In genomic region chrX:126137899-126138298, GRCh38 we compare ENCODE assay signal across 14 cellular contexts. TPM values are rescaled to one million over a fixed set of nuclear protein-coding genes. Genes with fewer than 3 reads are reported as not detected.
DNase-seq lines count a peak whose midpoint lies in the region; ATAC-seq and TF ChIP-seq lines count a peak whose summit lies in the region.
"Had no signal": no experiment of that assay in that cellular context is flagged by ENCODE, and none has a peak within 500 bp of the region (broad histone marks: within the 10 kb centered on the region; RNA-seq: fewer than 3 reads in every experiment).

No MANE protein-coding gene starts in this region.

- no peak overlapping the region for H3K4ac ChIP-seq in H9 (ENCODE audit: low read depth, low read length)

- H3K9me2 ChIP-seq in OCI-LY7 (ENCODE audit: insufficient read depth, low read length), result no peaks in the 10 kb centered on the region

- no peak for DNase-seq in GM12864 (ENCODE audit: low read depth)
- DNase-seq in H9, result no peak
- DNase-seq in OCI-LY7 (ENCODE audit: low spot score), result peak; percentile 0
- DNase-seq in iPS-NIHi7 (ENCODE audit: extremely low spot score), result peak; percentile 35
- no peak for DNase-seq in CD8-positive, alpha-beta T cell
- no peak for DNase-seq in medulla oblongata (ENCODE audit: extremely low spot score)
- DNase-seq in DMS153 treated with DMSO at 0.1 percent for 48 hours (lab: John Stamatoyannopoulos, UW; ENCODE audit: unreplicated experiment), result no peak
- no peak for DNase-seq in kidney glomerular epithelial cell (lab: John Stamatoyannopoulos, UW)
- DNase-seq: activated B cell treated with CpG ODN at 0.5 μM for 24 hours; activated effector memory CD4-positive, alpha-beta T cell treated with anti-CD3 and anti-CD28 coated beads, Interleukin-2, amount 50 U/mL, for 16 hours; central memory CD4-positive, alpha-beta T cell; midbrain; retina; upper lobe of right lung had no signal

- H3K79me2 ChIP-seq in H9 (ENCODE audit: insufficient read depth, low read length) (no peaks in the 10 kb centered on the region), OCI-LY7 (ENCODE audit: insufficient read depth, low read depth, low read length) (no peaks in the 10 kb centered on the region)

- no peaks in the 10 kb centered on the region; a peak in 2 of 7 replicates for H3K36me3 Mint-ChIP-seq in H9 (ENCODE audit: insufficient read depth in 1 of 3, low read depth in 3 of 3)
- H3K36me3 Mint-ChIP-seq in CD8-positive, alpha-beta T cell, result no peaks in the 10 kb centered on the region

- POLR2A ChIA-PET in OCI-LY7 (lab: Charles Lee), result no interaction called here
- POLR2A ChIA-PET in CD8-positive, alpha-beta T cell (lab: Charles Lee), result no interaction called here

- no peaks in the 10 kb centered on the region for H4K20me1 ChIP-seq in H9 (ENCODE audit: control insufficient read depth, insufficient read depth, insufficient read length)
- H4K20me1 ChIP-seq in OCI-LY7 (ENCODE audit: insufficient read depth, low read length), result no peaks in the 10 kb centered on the region

- no peak overlapping the region for H3K4me3 ChIP-seq in GM12864 (ENCODE audit: low read depth, low read length)
- H3K4me3 ChIP-seq in OCI-LY7 (ENCODE audit: low read depth, low read length, poor library complexity, severe bottlenecking), result no peak overlapping the region
- no peak overlapping the region for H3K4me3 ChIP-seq in CD8-positive, alpha-beta T cell (ENCODE audit: low read depth, low read length)
- H3K4me3 ChIP-seq: upper lobe of right lung had no signal

- H3K9me3 ChIP-seq in H9 (ENCODE audit: control insufficient read depth, low read depth, low read length), result no peaks in the 10 kb centered on the region
- H3K9me3 ChIP-seq in OCI-LY7 (ENCODE audit: low read length), result no peaks in the 10 kb centered on the region
- no peaks in the 10 kb centered on the region for H3K9me3 ChIP-seq in CD8-positive, alpha-beta T cell (ENCODE audit: low read length)
- H3K9me3 ChIP-seq: upper lobe of right lung had no signal

- H2AFZ ChIP-seq in H9 (ENCODE audit: low read length), result no peak overlapping the region
- no peak overlapping the region for H2AFZ ChIP-seq in OCI-LY7 (ENCODE audit: low read length)

- H3K23ac ChIP-seq in H9 (ENCODE audit: insufficient read length, low read depth, low read length), result no peak overlapping the region

- no peak overlapping the region for H3K56ac ChIP-seq in H9 (ENCODE audit: insufficient read length, low read depth, low read length)

- H2AK5ac ChIP-seq in H9 (ENCODE audit: insufficient read length, low read length), result no peak overlapping the region

- no peak overlapping the region for H3K18ac ChIP-seq in H9 (ENCODE audit: insufficient read length, low read depth, low read length)

- H3K23me2 ChIP-seq in H9 (ENCODE audit: insufficient read length, low read depth, low read length, poor library complexity, severe bottlenecking), result no peaks in the 10 kb centered on the region

- H3K79me1 ChIP-seq in H9 (ENCODE audit: insufficient read depth, low read depth, low read length, poor library complexity, severe bottlenecking), result no peaks in the 10 kb centered on the region

- no peaks in the 10 kb centered on the region for H3K4me1 ChIP-seq in H9 (ENCODE audit: insufficient read depth, low read length)
- H3K4me1 ChIP-seq in OCI-LY7 (ENCODE audit: insufficient read depth, low read length, poor library complexity, severe bottlenecking), result no peaks in the 10 kb centered on the region
- H3K4me1 ChIP-seq in CD8-positive, alpha-beta T cell (ENCODE audit: insufficient read depth, low read length), result no peaks in the 10 kb centered on the region
- H3K4me1 ChIP-seq: upper lobe of right lung had no signal

- H2BK5ac ChIP-seq in H9 (ENCODE audit: insufficient read length, low read length), result no peak overlapping the region

- H3K4me2 ChIP-seq in H9 (ENCODE audit: insufficient read depth, insufficient read length, low read length) (no peak overlapping the region), OCI-LY7 (ENCODE audit: low read length) (no peak overlapping the region)

- H3T11ph ChIP-seq in H9 (ENCODE audit: low read length), result no peak overlapping the region

- no peaks in the 10 kb centered on the region for H3K36me3 ChIP-seq in OCI-LY7 (ENCODE audit: insufficient read depth, low read length)
- H3K36me3 ChIP-seq in CD8-positive, alpha-beta T cell (ENCODE audit: insufficient read depth, low read length), result no peaks in the 10 kb centered on the region
- H3K36me3 ChIP-seq: upper lobe of right lung had no signal

- intact Hi-C loops in OCI-LY7 (cut with micrococcal nuclease; ENCODE audit: unreplicated experiment), result no loop called here
- intact Hi-C loops in CD8-positive, alpha-beta T cell (cut with DNase I, micrococcal nuclease), result no loop called here

- no peak overlapping the region for H2BK120ac ChIP-seq in H9 (ENCODE audit: low read depth, low read length, poor library complexity, severe bottlenecking)

- no peak overlapping the region for H2BK15ac ChIP-seq in H9 (ENCODE audit: low read depth, low read length)

- H3K27me3 ChIP-seq in H9 (ENCODE audit: insufficient read depth, low read length), result no peaks in the 10 kb centered on the region
- no peaks in the 10 kb centered on the region for H3K27me3 ChIP-seq in CD8-positive, alpha-beta T cell (ENCODE audit: insufficient read depth, low read length)
- H3K27me3 ChIP-seq: upper lobe of right lung had no signal

- H3K27ac ChIP-seq in H9 (ENCODE audit: insufficient read length, low read depth, low read length) (no peak overlapping the region), OCI-LY7 (ENCODE audit: low read depth, low read length, poor library complexity, severe bottlenecking) (no peak overlapping the region)
- no peak overlapping the region for H3K27ac ChIP-seq in CD8-positive, alpha-beta T cell (ENCODE audit: low read depth, low read length)
- H3K27ac ChIP-seq: upper lobe of right lung had no signal

- no peak overlapping the region for H2BK12ac ChIP-seq in H9 (ENCODE audit: insufficient read length, low read depth, low read length)

- TF ChIP-seq CTCF in GM12864 (IDR thresholded peaks at IDR 0.05; ENCODE audit: low read depth, low read length, missing control alignments), result peak; percentile 19
- peak; percentile 69 for TF ChIP-seq CTCF in H9 (conservative IDR thresholded peaks at IDR 0.05)
- peak; percentile 52 for TF ChIP-seq CTCF in OCI-LY7 (conservative IDR thresholded peaks at IDR 0.05; ENCODE audit: low read length)
- no peak for TF ChIP-seq CTCF in CD8-positive, alpha-beta T cell (IDR thresholded peaks at IDR 0.05)

- H4K5ac ChIP-seq in H9 (ENCODE audit: insufficient read length, low read depth, low read length), result no peak overlapping the region

- no peak overlapping the region for H4K91ac ChIP-seq in H9 (ENCODE audit: insufficient read length, low read depth, low read length)

- H3K4me3 Mint-ChIP-seq in H9, result no peak overlapping the region
- no peak overlapping the region for H3K4me3 Mint-ChIP-seq in CD8-positive, alpha-beta T cell
- H3K4me3 Mint-ChIP-seq: activated B cell treated with CpG ODN at 0.5 μM for 24 hours had no signal

- H3K14ac ChIP-seq in H9 (ENCODE audit: insufficient read depth, low read length), result no peak overlapping the region

- WGBS in H9 (ENCODE audit: extremely low coverage, insufficient read length, low lambda C conversion rate), result no CpG with 5 or more reads among the region's 1 CpG

- CTCF ChIA-PET in OCI-LY7 (lab: Charles Lee; ENCODE audit: unreplicated experiment), result no interaction called here
- CTCF ChIA-PET in CD8-positive, alpha-beta T cell (lab: Charles Lee), result no interaction called here

- no TSS peak for BruUV-seq in OCI-LY7 (replicated peaks; lab: Mats Ljungman, UMichigan)

- H3K9ac ChIP-seq in H9 (ENCODE audit: extremely low read depth, insufficient read length, low read length), result no peak overlapping the region

- peaks cover 7 to 8% of the 10 kb centered on the region in 2 experiments for H3K4me1 Mint-ChIP-seq in H9
- H3K4me1 Mint-ChIP-seq in CD8-positive, alpha-beta T cell (ENCODE audit: low read depth), result no peaks in the 10 kb centered on the region
- H3K4me1 Mint-ChIP-seq: activated B cell treated with CpG ODN at 0.5 μM for 24 hours had no signal

- H3K27ac Mint-ChIP-seq in H9, result no peak overlapping the region
- no peak overlapping the region for H3K27ac Mint-ChIP-seq in CD8-positive, alpha-beta T cell
- H3K27ac Mint-ChIP-seq: activated B cell treated with CpG ODN at 0.5 μM for 24 hours had no signal

- no peak overlapping the region for H2BK20ac ChIP-seq in H9 (ENCODE audit: low read depth, low read length, poor library complexity, severe bottlenecking)

- no peaks in the 10 kb centered on the region for H3K27me3 Mint-ChIP-seq in H9 (ENCODE audit: low read depth)
- no peaks in the 10 kb centered on the region for H3K27me3 Mint-ChIP-seq in CD8-positive, alpha-beta T cell (ENCODE audit: low read depth)
- H3K27me3 Mint-ChIP-seq: activated B cell treated with CpG ODN at 0.5 μM for 24 hours had no signal

- no peak for ATAC-seq in CD8-positive, alpha-beta T cell
- ATAC-seq: upper lobe of right lung had no signal

- H3K9me3 Mint-ChIP-seq in H9, result peaks cover 22 to 65% of the 10 kb centered on the region in 2 experiments
- peaks cover 1% of the 10 kb centered on the region for H3K9me3 Mint-ChIP-seq in CD8-positive, alpha-beta T cell

- no peak overlapping the region for H4K8ac ChIP-seq in H9 (replicated peaks; ENCODE audit: insufficient read length, low read depth, low read length)

RNA-seq across cellular contexts. Expression of gene DCAF12L2, which starts 28.2 kb away (rescaled TPM):
- 1.1 and 1.2 TPM in 2 replicates for total RNA-seq in H9 (2021)
- not detected in 2 replicates for total RNA-seq in OCI-LY7 (2014; rRNA removed; shearing (Covaris generic))
- not detected in 2 replicates for total RNA-seq in OCI-LY7 (2022)
- not detected for total RNA-seq in CD8-positive, alpha-beta T cell
- total RNA-seq: activated B cell treated with CpG ODN at 0.5 μM for 24 hours, upper lobe of right lung had no signal

Comparison
In these comparisons a context has a peak if more than half of its experiments do, and no peak if none do; other contexts are left out.
1. DNase-seq: peak in OCI-LY7 (single experiment) and iPS-NIHi7 (single experiment); none in GM12864 (single experiment), H9 (single experiment), CD8-positive, alpha-beta T cell (0 of 7), medulla oblongata (single experiment), DMS153 treated with DMSO at 0.1 percent for 48 hours (single experiment) and kidney glomerular epithelial cell (single experiment).